ENCODE assay signal across 8 cellular contexts in the genomic region with DNA sequence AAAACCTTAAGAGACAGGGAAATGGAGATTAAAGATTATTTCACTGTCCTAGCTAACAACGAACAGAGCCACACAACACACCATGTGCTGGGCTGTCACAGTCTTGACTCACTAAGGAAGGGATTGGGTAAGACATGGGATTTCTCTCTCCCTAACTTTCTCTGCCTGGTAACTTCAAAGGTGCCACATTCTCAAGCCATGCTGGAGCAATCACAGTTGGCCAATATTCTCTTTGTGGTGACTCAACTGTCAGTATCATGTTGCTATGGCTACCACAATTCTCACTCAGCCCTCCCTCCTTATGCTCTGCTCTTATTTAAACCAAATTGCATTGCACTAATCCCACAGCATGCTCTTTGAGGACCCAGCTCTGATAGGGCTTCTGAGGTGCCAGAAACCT.
DNase-seq lines count a peak whose midpoint lies in the region; ATAC-seq and TF ChIP-seq lines count a peak whose summit lies in the region.

No MANE protein-coding gene starts in this region.

- intact Hi-C loops in posterior vena cava (cut with DNase I): no loop called here

- ATAC-seq in HG03175 (IDR thresholded peaks at IDR 0.05; ENCODE audit: unreplicated experiment): peak; percentile 59
- peak; percentile 77 for ATAC-seq in activated T-helper 17 cell treated with anti-CD3 and anti-CD28 coated beads, Interleukin-2, amount 50 U/mL, for 72 hours (replicated peaks)

- H3K36me3 Mint-ChIP-seq in CD8-positive, alpha-beta memory T cell: peaks cover 16 to 60% (median 27%) of the 10 kb centered on the region in 3 donors
- peaks cover 74% of the 10 kb centered on the region for H3K36me3 Mint-ChIP-seq in activated T-helper 17 cell treated with anti-CD3 and anti-CD28 coated beads, Interleukin-2, amount 50 U/mL, for 72 hours (ENCODE audit: low read depth)

- peak overlapping the region in 6 of 7 donors; percentile 35 to 69 (median 46) for H3K4me3 Mint-ChIP-seq in CD8-positive, alpha-beta memory T cell
- H3K4me3 Mint-ChIP-seq in activated T-helper 17 cell treated with anti-CD3 and anti-CD28 coated beads, Interleukin-2, amount 50 U/mL, for 72 hours: peak overlapping the region; percentile 46

- POLR2A ChIA-PET in CD8-positive, alpha-beta memory T cell (lab: Charles Lee): interaction anchor here (1.0 to 1.5 kb wide), 4 partner anchors 35 to 177 kb away, joined by 3 to 4 read pairs (median 4); a partner anchor contains a TSS

- no peaks in the 10 kb centered on the region for H3K9me3 Mint-ChIP-seq in CD8-positive, alpha-beta memory T cell
- H3K9me3 Mint-ChIP-seq in activated T-helper 17 cell treated with anti-CD3 and anti-CD28 coated beads, Interleukin-2, amount 50 U/mL, for 72 hours: no peaks in the 10 kb centered on the region

- DNase-seq in CD8-positive, alpha-beta memory T cell: peak in 2 of 5 donors; percentile 34 to 59
- peak; percentile 79 for DNase-seq in kidney epithelial cell (ENCODE audit: low read depth)
- DNase-seq in posterior vena cava (ENCODE audit: low spot score): no peak
- no peak for DNase-seq in activated effector memory CD4-positive, alpha-beta T cell treated with anti-CD3 and anti-CD28 coated beads, Interleukin-2, amount 50 U/mL, for 16 hours
- DNase-seq in DMS79 treated with DMSO at 0.1 percent for 48 hours (lab: John Stamatoyannopoulos, UW): no peak
- no peak for DNase-seq in HK-2 (ENCODE audit: unreplicated experiment)

- peak overlapping the region; percentile 74 to 97 (median 91) for H3K27ac Mint-ChIP-seq in CD8-positive, alpha-beta memory T cell
- peak overlapping the region; percentile 55 for H3K27ac Mint-ChIP-seq in activated T-helper 17 cell treated with anti-CD3 and anti-CD28 coated beads, Interleukin-2, amount 50 U/mL, for 72 hours

- CTCF ChIA-PET in CD8-positive, alpha-beta memory T cell (lab: Charles Lee): interaction anchor here (0.6 to 3.5 kb wide), 5 partner anchors 20 to 191 kb away, joined by 3 to 18 read pairs (median 3); no protein-coding TSS in a partner anchor

- H3K36me3 ChIP-seq in CD8-positive, alpha-beta memory T cell (ENCODE audit: insufficient read depth, low read length): peaks cover 17% of the 10 kb centered on the region
- no peaks in the 10 kb centered on the region for H3K36me3 ChIP-seq in kidney epithelial cell (ENCODE audit: control insufficient read depth, insufficient read depth, low read length)

- peak overlapping the region; percentile 28 for H3K27ac ChIP-seq in CD8-positive, alpha-beta memory T cell (ENCODE audit: low read depth, low read length)

- H3K27me3 ChIP-seq in CD8-positive, alpha-beta memory T cell (ENCODE audit: insufficient read depth, low read length, poor library complexity, severe bottlenecking): no peaks in the 10 kb centered on the region
- no peaks in the 10 kb centered on the region for H3K27me3 ChIP-seq in kidney epithelial cell (ENCODE audit: control insufficient read depth, insufficient read depth, low read length)

- H3K4me3 ChIP-seq in CD8-positive, alpha-beta memory T cell (ENCODE audit: low read length): no peak overlapping the region
- H3K4me3 ChIP-seq in kidney epithelial cell (ENCODE audit: low read depth, low read length): no peak overlapping the region

- no peaks in the 10 kb centered on the region for H3K9me3 ChIP-seq in CD8-positive, alpha-beta memory T cell (ENCODE audit: low read length)

- H3K27me3 Mint-ChIP-seq in CD8-positive, alpha-beta memory T cell: peaks cover 0 to 1% of the 10 kb centered on the region in 2 donors
- H3K27me3 Mint-ChIP-seq in activated T-helper 17 cell treated with anti-CD3 and anti-CD28 coated beads, Interleukin-2, amount 50 U/mL, for 72 hours: no peaks in the 10 kb centered on the region

- H3K4me1 ChIP-seq in CD8-positive, alpha-beta memory T cell (ENCODE audit: insufficient read depth, low read length): peaks cover 31% of the 10 kb centered on the region

- TF ChIP-seq CTCF in kidney epithelial cell (IDR thresholded peaks at IDR 0.05; ENCODE audit: insufficient read depth, low read length, poor library complexity, severe bottlenecking): no peak

- H3K4me1 Mint-ChIP-seq in CD8-positive, alpha-beta memory T cell: peaks cover 61 to 81% (median 72%) of the 10 kb centered on the region in 3 donors
- H3K4me1 Mint-ChIP-seq in activated T-helper 17 cell treated with anti-CD3 and anti-CD28 coated beads, Interleukin-2, amount 50 U/mL, for 72 hours: peaks cover 45% of the 10 kb centered on the region
